Comparison of ENCODE assay signal across 23 cellular contexts in the genomic region with DNA sequence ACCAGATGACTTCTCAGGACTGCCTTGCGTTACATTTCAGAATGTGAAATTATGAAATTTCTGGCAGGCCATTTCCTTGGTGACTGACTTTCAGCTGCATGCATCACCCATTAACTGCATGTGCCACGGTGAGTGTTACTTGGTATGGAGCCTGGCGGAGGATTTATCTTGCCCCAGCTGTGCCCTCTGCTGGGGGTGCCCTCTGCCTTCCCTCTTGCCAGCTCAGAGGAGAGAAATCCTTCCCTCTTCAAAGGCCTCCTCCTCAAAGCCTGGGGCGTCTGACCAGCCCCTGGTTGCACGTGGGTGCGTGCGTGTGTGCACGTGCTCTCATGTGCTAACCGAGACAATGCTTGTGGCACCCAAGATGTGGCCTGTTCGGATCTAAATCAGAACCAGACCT. TPM values are rescaled to one million over a fixed set of nuclear protein-coding genes. Genes with fewer than 3 reads are reported as not detected.
DNase-seq lines count a peak whose midpoint lies in the region; ATAC-seq, FAIRE-seq and TF ChIP-seq lines count a peak whose summit lies in the region.
"Had no signal": no experiment of that assay in that cellular context is flagged by ENCODE, and none has a peak within 500 bp of the region (broad histone marks: within the 10 kb centered on the region; RNA-seq: fewer than 3 reads in every experiment).

No MANE protein-coding gene starts in this region.

- no peaks in the 10 kb centered on the region for H3K36me3 Mint-ChIP-seq in naive thymus-derived CD4-positive, alpha-beta T cell
- H3K36me3 Mint-ChIP-seq: activated naive CD8-positive, alpha-beta T cell treated with anti-CD3 and anti-CD28 coated beads, Interleukin-2, amount 10 ng/mL, durations not matched to agents 7 days and 5 days; CD8-positive, alpha-beta T cell had no signal

- H3K27ac ChIP-seq in HL-60 (replicated peaks) (no peak overlapping the region), kidney (ENCODE audit: low read depth in 2 of 2, low read length in 2 of 2) (no peak overlapping the region)
- no peak overlapping the region for H3K27ac ChIP-seq in naive thymus-derived CD4-positive, alpha-beta T cell (ENCODE audit: low read depth, low read length)
- H3K27ac ChIP-seq: left lung, pancreas, tibial nerve, VCaP had no signal

- H3K9me3 ChIP-seq in kidney (ENCODE audit: control insufficient read depth in 1 of 2, low read length in 2 of 2): no peaks in the 10 kb centered on the region
- no peaks in the 10 kb centered on the region for H3K9me3 ChIP-seq in mucosa of descending colon
- no peaks in the 10 kb centered on the region for H3K9me3 ChIP-seq in naive thymus-derived CD4-positive, alpha-beta T cell (ENCODE audit: control insufficient read depth in 2 of 3, low read length in 3 of 3)
- H3K9me3 ChIP-seq: left lung, pancreas, Peyer's patch, tibial nerve had no signal

- peaks cover 0 to 14% (median 8%) of the 10 kb centered on the region in 7 donors for H3K4me1 Mint-ChIP-seq in naive thymus-derived CD4-positive, alpha-beta T cell

- H3K9me3 Mint-ChIP-seq in naive thymus-derived CD4-positive, alpha-beta T cell: no peaks in the 10 kb centered on the region
- H3K9me3 Mint-ChIP-seq: activated CD8-positive, alpha-beta T cell treated with anti-CD3 and anti-CD28 coated beads for 36 hours; activated naive CD8-positive, alpha-beta T cell treated with anti-CD3 and anti-CD28 coated beads, Interleukin-2, amount 10 ng/mL, durations not matched to agents 7 days and 5 days; CD8-positive, alpha-beta T cell had no signal

- H3K4me1 ChIP-seq in kidney (ENCODE audit: control insufficient read depth in 1 of 2, insufficient read depth in 1 of 2, low read depth in 1 of 2, low read length in 2 of 2): peaks cover 7 to 8% of the 10 kb centered on the region in 2 donors
- no peaks in the 10 kb centered on the region for H3K4me1 ChIP-seq in mucosa of descending colon (ENCODE audit: low read depth)
- no peaks in the 10 kb centered on the region for H3K4me1 ChIP-seq in naive thymus-derived CD4-positive, alpha-beta T cell (ENCODE audit: control insufficient read depth in 2 of 2, insufficient read depth in 2 of 2, low read length in 2 of 2)
- H3K4me1 ChIP-seq: pancreas had no signal

- no peak for FAIRE-seq in kidney (lab: Jason Lieb, UNC)
- FAIRE-seq: pancreas had no signal

- H3K27me3 ChIP-seq in HL-60 (ENCODE audit: insufficient read depth, poor library complexity, severe bottlenecking): no peaks in the 10 kb centered on the region
- no peaks in the 10 kb centered on the region for H3K27me3 ChIP-seq in naive thymus-derived CD4-positive, alpha-beta T cell (ENCODE audit: control insufficient read depth in 2 of 2, insufficient read depth in 2 of 2, low read length in 2 of 2)
- H3K27me3 ChIP-seq: left lung, pancreas, Peyer's patch, tibial nerve had no signal

- ATAC-seq in mucosa of descending colon: no peak
- ATAC-seq in naive thymus-derived CD4-positive, alpha-beta T cell: no peak
- no peak for ATAC-seq in HG03196 (IDR thresholded peaks at IDR 0.05; ENCODE audit: unreplicated experiment)
- ATAC-seq: activated CD8-positive, alpha-beta T cell treated with anti-CD3 and anti-CD28 coated beads for 36 hours; CD8-positive, alpha-beta T cell; GM12878; left lung; pancreas had no signal

- no peak overlapping the region for H3K27ac Mint-ChIP-seq in naive thymus-derived CD4-positive, alpha-beta T cell
- H3K27ac Mint-ChIP-seq: activated CD8-positive, alpha-beta T cell treated with anti-CD3 and anti-CD28 coated beads for 36 hours; activated naive CD8-positive, alpha-beta T cell treated with anti-CD3 and anti-CD28 coated beads, Interleukin-2, amount 10 ng/mL, durations not matched to agents 7 days and 5 days; CD8-positive, alpha-beta T cell had no signal

- no peak overlapping the region for H3K4me3 ChIP-seq in HL-60 (replicated peaks; ENCODE audit: insufficient read depth, low read length)
- H3K4me3 ChIP-seq in kidney (ENCODE audit: low read length in 2 of 2): no peak overlapping the region
- H3K4me3 ChIP-seq in mucosa of descending colon: no peak overlapping the region
- H3K4me3 ChIP-seq in naive thymus-derived CD4-positive, alpha-beta T cell (ENCODE audit: low read length): no peak overlapping the region
- H3K4me3 ChIP-seq: left lung, pancreas, Peyer's patch, tibial nerve had no signal

- POLR2A ChIA-PET in naive thymus-derived CD4-positive, alpha-beta T cell (lab: Charles Lee): no interaction called here

- DNase-seq in A172 (ENCODE audit: low spot score): peak; percentile 69
- peak; percentile 24 to 45 for DNase-seq in HL-60 (ENCODE audit: low read depth in 1 of 2, low spot score in 1 of 2)
- DNase-seq in SW480 (ENCODE audit: low spot score): peak; percentile 4
- peak; percentile 51 for DNase-seq in kidney
- DNase-seq in mucosa of descending colon: no peak
- DNase-seq in naive thymus-derived CD4-positive, alpha-beta T cell: no peak
- DNase-seq in NK-92 (lab: John Stamatoyannopoulos, UW; ENCODE audit: unreplicated experiment): no peak
- DNase-seq: 8988T; activated CD8-positive, alpha-beta T cell treated with anti-CD3 and anti-CD28 coated beads for 36 hours; activated naive CD8-positive, alpha-beta T cell treated with anti-CD3 and anti-CD28 coated beads, Interleukin-2, amount 10 ng/mL, durations not matched to agents 7 days and 5 days; caudate nucleus; CD8-positive, alpha-beta T cell; effector memory CD4-positive, alpha-beta T cell; H7; left lung; NCI-H524 treated with DMSO at 0.1 percent for 48 hours; pancreas; Peyer's patch; SW 1271 had no signal

- peaks cover 0 to 3% (median 0%) of the 10 kb centered on the region in 5 donors for H3K27me3 Mint-ChIP-seq in naive thymus-derived CD4-positive, alpha-beta T cell
- H3K27me3 Mint-ChIP-seq: activated CD8-positive, alpha-beta T cell treated with anti-CD3 and anti-CD28 coated beads for 36 hours had no signal

- intact Hi-C loops in kidney (cut with DNase I) (no loop called here), mucosa of descending colon (cut with DNase I, micrococcal nuclease) (no loop called here)
- intact Hi-C loops in naive thymus-derived CD4-positive, alpha-beta T cell (cut with micrococcal nuclease): no loop called here

- no peak for TF ChIP-seq CTCF in HL-60 (IDR thresholded peaks at IDR 0.05; ENCODE audit: insufficient read depth, low read length)
- TF ChIP-seq CTCF in kidney (IDR thresholded peaks at IDR 0.05; ENCODE audit: borderline replicate concordance, extremely low read depth, insufficient read depth): no peak
- TF ChIP-seq CTCF in mucosa of descending colon (IDR thresholded peaks at IDR 0.05): no peak

- H3K36me3 ChIP-seq in kidney (ENCODE audit: control insufficient read depth in 1 of 2, insufficient read depth in 2 of 2, low read length in 2 of 2) (no peaks in the 10 kb centered on the region), mucosa of descending colon (ENCODE audit: low read depth) (no peaks in the 10 kb centered on the region)
- no peaks in the 10 kb centered on the region for H3K36me3 ChIP-seq in naive thymus-derived CD4-positive, alpha-beta T cell (ENCODE audit: control insufficient read depth in 2 of 3, insufficient read depth in 3 of 3, low read length in 3 of 3)
- H3K36me3 ChIP-seq: left lung, pancreas, Peyer's patch, tibial nerve had no signal

- CTCF ChIA-PET in naive thymus-derived CD4-positive, alpha-beta T cell (lab: Charles Lee): no interaction called here

- H3K9ac ChIP-seq in kidney (ENCODE audit: low read length in 2 of 2): no peak overlapping the region

- no peak overlapping the region for H3K4me3 Mint-ChIP-seq in naive thymus-derived CD4-positive, alpha-beta T cell
- H3K4me3 Mint-ChIP-seq: activated CD8-positive, alpha-beta T cell treated with anti-CD3 and anti-CD28 coated beads for 36 hours; activated naive CD8-positive, alpha-beta T cell treated with anti-CD3 and anti-CD28 coated beads, Interleukin-2, amount 10 ng/mL, durations not matched to agents 7 days and 5 days; CD8-positive, alpha-beta T cell had no signal

RNA-seq across cellular contexts. Expression of a gene that starts 57.8 kb away (rescaled TPM):
- 52.8 and 58.4 TPM in 2 replicates for total RNA-seq in A172 (2014; rRNA removed; shearing (Covaris generic))
- total RNA-seq in kidney: 201 TPM
- polyA plus RNA-seq in kidney (ENCODE audit: insufficient read depth, low read depth, low replicate concordance): 1,628 TPM
- total RNA-seq in mucosa of descending colon: 10 to 100 TPM; 29.6 to 57.4 (median 53.8) TPM
- total RNA-seq in naive thymus-derived CD4-positive, alpha-beta T cell: 10 to 100 TPM in 3 of 5 experiments, 1 to 10 TPM in 2; 8.4 to 98.4 (median 10.4) TPM
- polyA plus RNA-seq in naive thymus-derived CD4-positive, alpha-beta T cell: 10 to 100 TPM; 11.4 to 12.2 TPM

Comparison
In these comparisons a context has a peak if more than half of its experiments do, and no peak if none do; other contexts are left out.
1. DNase-seq: peak in A172 (single experiment), HL-60 (2 of 2), SW480 (single experiment) and kidney (single experiment); none in mucosa of descending colon (0 of 3), naive thymus-derived CD4-positive, alpha-beta T cell (0 of 9) and NK-92 (single experiment).